Comparison of ENCODE assay signal across 32 cellular contexts in the genomic region with DNA sequence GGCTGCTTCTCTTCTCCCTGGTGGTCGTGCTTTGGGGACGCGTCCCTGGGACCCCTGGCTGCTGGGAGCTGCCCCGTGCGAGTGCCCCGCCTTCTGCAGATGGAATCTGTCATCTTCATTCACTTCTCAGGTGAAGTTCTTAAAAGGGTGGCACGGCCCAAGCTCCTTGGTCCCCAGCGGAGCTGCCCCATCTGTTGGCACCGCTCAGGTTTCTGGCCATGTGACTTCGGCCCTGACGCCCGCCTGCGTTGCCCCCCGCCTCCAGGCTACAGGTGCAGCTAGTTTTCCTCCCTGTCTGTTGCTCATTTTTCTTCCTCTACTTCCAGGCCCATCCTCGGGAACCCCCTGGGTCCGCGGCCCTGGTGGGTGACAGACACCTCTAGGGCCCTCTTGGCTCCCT. TPM values are rescaled to one million over a fixed set of nuclear protein-coding genes. Genes with fewer than 3 reads are reported as not detected.
"Had no signal": no experiment of that assay in that cellular context is flagged by ENCODE, and none has a peak within 500 bp of the region (broad histone marks: within the 10 kb centered on the region; RNA-seq: fewer than 3 reads in every experiment).

No MANE protein-coding gene starts in this region.

- H3K4me1 ChIP-seq: foreskin keratinocyte, gastrocnemius medialis had no signal

- H3K27me3 Mint-ChIP-seq: activated T-helper 17 cell treated with anti-CD3 and anti-CD28 coated beads, Interleukin-2, amount 50 U/mL, for 72 hours had no signal

- FAIRE-seq: astrocyte, bronchial epithelial cell, colon had no signal

- H3K27ac Mint-ChIP-seq: activated CD4-positive, alpha-beta T cell treated with anti-CD3 and anti-CD28 coated beads for 36 hours; activated CD8-positive, alpha-beta T cell treated with anti-CD3 and anti-CD28 coated beads for 36 hours; activated naive CD8-positive, alpha-beta T cell; activated T-helper 17 cell treated with anti-CD3 and anti-CD28 coated beads, Interleukin-2, amount 50 U/mL, for 72 hours; effector memory CD8-positive, alpha-beta T cell had no signal

- H3K4me1 Mint-ChIP-seq: activated CD4-positive, alpha-beta T cell treated with anti-CD3 and anti-CD28 coated beads for 36 hours; activated T-helper 17 cell treated with anti-CD3 and anti-CD28 coated beads, Interleukin-2, amount 50 U/mL, for 72 hours had no signal

- H3K36me3 ChIP-seq: brain microvascular endothelial cell, esophagus muscularis mucosa, gastrocnemius medialis, heart left ventricle had no signal

- DNase-seq: activated CD4-positive, alpha-beta T cell treated with anti-CD3 and anti-CD28 coated beads for 36 hours; activated CD4-positive, alpha-beta T cell treated with anti-CD3 and anti-CD28 coated beads, Interleukin-2, amount 50 U/mL, for 1 hour; activated CD4-positive, alpha-beta T cell treated with anti-CD3 and anti-CD28 coated beads, Interleukin-2, amount 50 U/mL, for 48 hours; activated CD4-positive, CD25-positive, alpha-beta regulatory T cell; activated CD4-positive, CD25-positive, alpha-beta regulatory T cell treated with anti-CD3 and anti-CD28 coated beads, Interleukin-2, amount 50 U/mL, for 72 hours; activated CD8-positive, alpha-beta memory T cell treated with anti-CD3 and anti-CD28 coated beads for 24 hours; activated CD8-positive, alpha-beta T cell treated with anti-CD3 and anti-CD28 coated beads for 36 hours; activated effector memory CD4-positive, alpha-beta T cell treated with Interleukin-2 at 50 U/mL for 16 hours; activated gamma-delta T cell treated with Interleukin-2 at 50 U/mL for 16 hours; activated naive CD4-positive, alpha-beta T cell treated with anti-CD3 and anti-CD28 coated beads, Interleukin-2, amount 50 U/mL, for 16 hours; activated naive CD4-positive, alpha-beta T cell treated with Interleukin-2 at 50 U/mL for 16 hours; activated T-cell treated with anti-CD3 and anti-CD28 coated beads, Interleukin-2, amount 50 U/mL, for 4 hours; amniotic stem cell; anterior cingulate cortex; brain microvascular endothelial cell; cortex of kidney; dermis blood vessel endothelial cell; effector CD4-positive, alpha-beta T cell; effector memory CD8-positive, alpha-beta T cell; foreskin keratinocyte; gastrocnemius medialis; glutamatergic neuron; heart left ventricle; hypothalamus had no signal

- H3K4me3 Mint-ChIP-seq: activated CD4-positive, alpha-beta T cell treated with anti-CD3 and anti-CD28 coated beads for 36 hours; activated CD8-positive, alpha-beta T cell treated with anti-CD3 and anti-CD28 coated beads for 36 hours; activated naive CD8-positive, alpha-beta T cell; activated T-cell treated with anti-CD3 and anti-CD28 coated beads, Interleukin-2, amount 50 U/mL, for 4 hours; activated T-helper 17 cell treated with anti-CD3 and anti-CD28 coated beads, Interleukin-2, amount 50 U/mL, for 72 hours; effector memory CD8-positive, alpha-beta T cell had no signal

- H3K36me3 Mint-ChIP-seq: activated naive CD8-positive, alpha-beta T cell had no signal

- H3K27ac ChIP-seq: brain microvascular endothelial cell, esophagus muscularis mucosa, foreskin keratinocyte, gastrocnemius medialis, heart left ventricle had no signal

- H3K4me3 ChIP-seq: esophagus muscularis mucosa, gastrocnemius medialis, heart left ventricle had no signal

- H3K9me3 ChIP-seq: esophagus muscularis mucosa, gastrocnemius medialis, heart left ventricle had no signal

- H3K9me3 Mint-ChIP-seq: activated CD8-positive, alpha-beta T cell treated with anti-CD3 and anti-CD28 coated beads for 36 hours; activated T-cell treated with anti-CD3 and anti-CD28 coated beads, Interleukin-2, amount 50 U/mL, for 4 hours; activated T-helper 17 cell treated with anti-CD3 and anti-CD28 coated beads, Interleukin-2, amount 50 U/mL, for 72 hours; effector memory CD8-positive, alpha-beta T cell had no signal

- ATAC-seq: activated CD4-positive, alpha-beta T cell treated with anti-CD3 and anti-CD28 coated beads for 36 hours; activated CD8-positive, alpha-beta T cell treated with anti-CD3 and anti-CD28 coated beads for 36 hours; activated T-cell treated with anti-CD3 and anti-CD28 coated beads, Interleukin-2, amount 50 U/mL, for 4 hours; activated T-helper 17 cell treated with anti-CD3 and anti-CD28 coated beads, Interleukin-2, amount 50 U/mL, for 72 hours; effector memory CD8-positive, alpha-beta T cell; foreskin keratinocyte; gastrocnemius medialis; heart left ventricle had no signal

RNA-seq across cellular contexts. Expression of gene NKX6-2, which starts 6.8 kb away (rescaled TPM):
- total RNA-seq: activated CD4-positive, alpha-beta T cell treated with anti-CD3 and anti-CD28 coated beads for 36 hours; activated CD8-positive, alpha-beta T cell treated with anti-CD3 and anti-CD28 coated beads for 36 hours; activated T-cell treated with anti-CD3 and anti-CD28 coated beads, Interleukin-2, amount 50 U/mL, for 4 hours; activated T-helper 17 cell treated with anti-CD3 and anti-CD28 coated beads, Interleukin-2, amount 50 U/mL, for 72 hours; astrocyte; bronchial epithelial cell; cardiac septum; chondrocyte; dermis blood vessel endothelial cell; esophagus muscularis mucosa; foreskin keratinocyte; heart left ventricle had no signal
- polyA plus RNA-seq: foreskin keratinocyte had no signal
